14 cellular contexts compared by ENCODE assay signal in the genomic region with DNA sequence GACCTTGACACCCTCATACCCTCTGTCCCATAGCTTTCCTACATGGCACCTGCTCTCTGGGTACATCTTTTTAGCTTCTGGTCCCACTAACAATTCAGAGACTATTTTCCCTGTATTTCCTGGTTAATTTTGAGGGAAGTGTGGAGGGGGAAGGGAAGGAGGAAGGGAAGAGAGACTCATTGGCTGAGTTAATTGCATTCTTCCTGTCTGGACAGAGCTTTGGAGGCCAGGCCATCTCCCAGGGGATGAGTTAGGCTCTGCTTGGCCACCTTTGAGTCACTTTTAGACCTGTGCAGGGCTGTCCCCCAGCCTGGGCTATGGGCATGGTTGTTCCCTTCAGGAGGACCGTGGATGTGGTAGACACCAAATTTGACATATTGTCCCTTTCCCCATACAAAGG.
DNase-seq lines count a peak whose midpoint lies in the region; ATAC-seq, FAIRE-seq and TF ChIP-seq lines count a peak whose summit lies in the region.
"Had no signal": no experiment of that assay in that cellular context is flagged by ENCODE, and none has a peak within 500 bp of the region (broad histone marks: within the 10 kb centered on the region; RNA-seq: fewer than 3 reads in every experiment).

No MANE protein-coding gene starts in this region.

- H3K27ac ChIP-seq in AG04450 (ENCODE audit: low read depth, low read length) = peak overlapping the region; percentile 21
- peak overlapping the region; percentile 55 for H3K27ac ChIP-seq in endothelial cell of umbilical vein (ENCODE audit: insufficient read depth, low read depth, low read length)
- H3K27ac ChIP-seq in trophoblast cell (ENCODE audit: low read depth, low read length) = no peak overlapping the region

- H3K9me3 ChIP-seq in AG04450 (ENCODE audit: control insufficient read depth, insufficient read depth, low read length) (no peaks in the 10 kb centered on the region), endothelial cell of umbilical vein (replicated peaks; ENCODE audit: control insufficient read depth, insufficient read depth, low read length) (no peaks in the 10 kb centered on the region), trophoblast cell (ENCODE audit: insufficient read depth, low read depth, low read length) (no peaks in the 10 kb centered on the region)

- H3K79me2 ChIP-seq in endothelial cell of umbilical vein (ENCODE audit: control insufficient read depth, insufficient read depth, low read length) (no peaks in the 10 kb centered on the region), trophoblast cell (ENCODE audit: control insufficient read depth, insufficient read depth, low read length, poor library complexity) (no peaks in the 10 kb centered on the region)

- intact Hi-C loops in endothelial cell of umbilical vein (cut with micrococcal nuclease) = loop anchor here (2.0 kb wide), 1 partner anchor 167 kb away; no protein-coding TSS in a partner anchor
- intact Hi-C loops in head of caudate nucleus (cut with DNase I) = no loop called here

- H3K9me3 Mint-ChIP-seq in activated naive CD4-positive, alpha-beta T cell treated with anti-CD3 and anti-CD28 coated beads, Interleukin-2, amount 10 ng/mL, durations not matched to agents 7 days and 5 days = no peaks in the 10 kb centered on the region
- H3K9me3 Mint-ChIP-seq: CD14-positive monocyte had no signal

- peaks cover 17% of the 10 kb centered on the region for H3K4me1 ChIP-seq in endothelial cell of umbilical vein (ENCODE audit: control insufficient read depth, extremely low read depth, insufficient read depth, low read length)
- peaks cover 2 to 4% of the 10 kb centered on the region in 2 experiments for H3K4me1 ChIP-seq in trophoblast cell (ENCODE audit: control insufficient read depth in 1 of 2, insufficient read depth in 2 of 2, low read length in 2 of 2)

- no TSS peak for BruUV-seq in endothelial cell of umbilical vein (replicated peaks; lab: Mats Ljungman, UMichigan)

- no peak for ATAC-seq in GM18511 (IDR thresholded peaks at IDR 0.05; ENCODE audit: unreplicated experiment)
- no peak for ATAC-seq in HG03469 (IDR thresholded peaks at IDR 0.05; ENCODE audit: unreplicated experiment)

- TF ChIP-seq POLR2A in endothelial cell of umbilical vein (IDR thresholded peaks at IDR 0.05; ENCODE audit: low read depth, low read length) = no peak

- no peak overlapping the region for H3K27ac Mint-ChIP-seq in activated naive CD4-positive, alpha-beta T cell treated with anti-CD3 and anti-CD28 coated beads, Interleukin-2, amount 10 ng/mL, durations not matched to agents 7 days and 5 days
- H3K27ac Mint-ChIP-seq: CD14-positive monocyte had no signal

- H4K12ac ChIP-seq in trophoblast cell (ENCODE audit: low read depth, low read length) = no peak overlapping the region

- H3K36me3 ChIP-seq in endothelial cell of umbilical vein (ENCODE audit: control insufficient read depth in 2 of 2, extremely low read depth in 1 of 2, insufficient read depth in 2 of 2, low read length in 2 of 2) (no peaks in the 10 kb centered on the region), trophoblast cell (ENCODE audit: control insufficient read depth in 1 of 2, insufficient read depth in 2 of 2, low read length in 2 of 2) (no peaks in the 10 kb centered on the region)

- DNase-seq in AG04450 (ENCODE audit: low read depth, low spot score) (no peak), NCI-H69 (lab: John Stamatoyannopoulos, UW) (peak; percentile 18), endothelial cell of umbilical vein (ENCODE audit: low read depth, low spot score) (no peak), trophoblast cell (no peak), head of caudate nucleus (no peak)
- DNase-seq in activated naive CD4-positive, alpha-beta T cell treated with anti-CD3 and anti-CD28 coated beads, Interleukin-2, amount 10 ng/mL, durations not matched to agents 7 days and 5 days = no peak
- DNase-seq: Kasumi-1, NCI-H1105 treated with DMSO at 0.1 percent for 48 hours, NCI-H187, NCI-H526 had no signal

- no peaks in the 10 kb centered on the region for H3K36me3 Mint-ChIP-seq in activated naive CD4-positive, alpha-beta T cell treated with anti-CD3 and anti-CD28 coated beads, Interleukin-2, amount 10 ng/mL, durations not matched to agents 7 days and 5 days
- H3K36me3 Mint-ChIP-seq: CD14-positive monocyte had no signal

- H3K14ac ChIP-seq in trophoblast cell (ENCODE audit: low read length) = no peak overlapping the region

- peak overlapping the region; percentile 10 for H2BK12ac ChIP-seq in trophoblast cell (ENCODE audit: low read length)

- WGBS in trophoblast cell (ENCODE audit: extremely low coverage, insufficient coverage, insufficient read length) = no CpG with 5 or more reads among the region's 1 CpG

- H3K9ac ChIP-seq in endothelial cell of umbilical vein (replicated peaks; ENCODE audit: extremely low read depth, insufficient read depth, low read length) (no peak overlapping the region), trophoblast cell (ENCODE audit: low read length) (no peak overlapping the region)

- H3K4ac ChIP-seq in trophoblast cell (ENCODE audit: low read depth, low read length) = no peak overlapping the region

- H3K27me3 ChIP-seq in AG04450 (ENCODE audit: control insufficient read depth, insufficient read depth, low read length) (no peaks in the 10 kb centered on the region), endothelial cell of umbilical vein (ENCODE audit: control insufficient read depth in 2 of 2, insufficient read depth in 2 of 2, low read length in 2 of 2) (no peaks in the 10 kb centered on the region), trophoblast cell (ENCODE audit: insufficient read depth, low read length) (no peaks in the 10 kb centered on the region)

- no peak overlapping the region for H2BK5ac ChIP-seq in trophoblast cell (ENCODE audit: low read depth, low read length, poor library complexity)

- POLR2A ChIA-PET in AG04450 (lab: Yijun Ruan, JAX) (interaction anchor here (2.1 kb wide), 1 partner anchor 98 kb away, joined by 7 read pairs; no protein-coding TSS in a partner anchor), endothelial cell of umbilical vein (lab: Charles Lee) (interaction anchor here (1.2 to 1.3 kb wide), 2 partner anchors 66 to 98 kb away, joined by 3 to 9 read pairs; no protein-coding TSS in a partner anchor)

- FAIRE-seq in endothelial cell of umbilical vein (lab: Jason Lieb, UNC) = no peak
- FAIRE-seq: A204.1 had no signal

- H2AK5ac ChIP-seq in trophoblast cell (ENCODE audit: low read length) = peak overlapping the region; percentile 5

- H3K4me3 Mint-ChIP-seq in activated naive CD4-positive, alpha-beta T cell treated with anti-CD3 and anti-CD28 coated beads, Interleukin-2, amount 10 ng/mL, durations not matched to agents 7 days and 5 days = no peak overlapping the region
- H3K4me3 Mint-ChIP-seq: CD14-positive monocyte had no signal

- CTCF ChIA-PET in AG04450 (lab: Charles Lee) = interaction anchor here (0.6 to 5.0 kb wide), 24 partner anchors 10 to 408 kb away, joined by 3 to 43 read pairs (median 6); a partner anchor contains a TSS
- CTCF ChIA-PET in endothelial cell of umbilical vein (lab: Charles Lee) = interaction anchor here (1.0 to 4.9 kb wide), 30 partner anchors 10 to 407 kb away, joined by 3 to 60 read pairs (median 8); a partner anchor contains a TSS
- CTCF ChIA-PET in activated naive CD4-positive, alpha-beta T cell treated with anti-CD3 and anti-CD28 coated beads, Interleukin-2, amount 10 ng/mL, durations not matched to agents 7 days and 5 days (lab: Charles Lee) = interaction anchor here (1.0 to 1.9 kb wide), 7 partner anchors 9 to 408 kb away, joined by 3 to 9 read pairs (median 4); no protein-coding TSS in a partner anchor

- H2BK120ac ChIP-seq in trophoblast cell (ENCODE audit: insufficient read depth, low read length, poor library complexity) = no peak overlapping the region

- no peaks in the 10 kb centered on the region for H4K20me1 ChIP-seq in endothelial cell of umbilical vein (replicated peaks; ENCODE audit: control insufficient read depth, extremely low read depth, insufficient read depth, low read length)

- no peaks in the 10 kb centered on the region for H3K9me1 ChIP-seq in endothelial cell of umbilical vein (replicated peaks; ENCODE audit: control insufficient read depth, extremely low read depth, insufficient read depth, low read length)

- H3K4me1 Mint-ChIP-seq in activated naive CD4-positive, alpha-beta T cell treated with anti-CD3 and anti-CD28 coated beads, Interleukin-2, amount 10 ng/mL, durations not matched to agents 7 days and 5 days = no peaks in the 10 kb centered on the region

- peaks cover 4% of the 10 kb centered on the region for H3K79me1 ChIP-seq in trophoblast cell (ENCODE audit: low read length)

- no peak for TF ChIP-seq CTCF in AG04450 (IDR thresholded peaks at IDR 0.05; ENCODE audit: low read depth, low read length)
- TF ChIP-seq CTCF in endothelial cell of umbilical vein (IDR thresholded peaks at IDR 0.05; ENCODE audit: extremely low read depth in 1 of 2, insufficient read depth in 1 of 2, low read depth in 1 of 2, low read length in 2 of 2) = no peak

- no peak overlapping the region for H3K4me2 ChIP-seq in endothelial cell of umbilical vein (ENCODE audit: insufficient read depth, low read length)
- no peak overlapping the region for H3K4me2 ChIP-seq in trophoblast cell (ENCODE audit: low read length)

- H3K27me3 Mint-ChIP-seq in activated naive CD4-positive, alpha-beta T cell treated with anti-CD3 and anti-CD28 coated beads, Interleukin-2, amount 10 ng/mL, durations not matched to agents 7 days and 5 days = no peaks in the 10 kb centered on the region

- H4K91ac ChIP-seq in trophoblast cell (ENCODE audit: low read depth, low read length) = no peak overlapping the region

- no peak overlapping the region for H3K4me3 ChIP-seq in AG04450 (ENCODE audit: low read depth, low read length)
- no peak overlapping the region for H3K4me3 ChIP-seq in endothelial cell of umbilical vein (replicated peaks in 1 of 3; ENCODE audit: insufficient read depth in 1 of 3, low read depth in 1 of 3, low read length in 3 of 3)
- H3K4me3 ChIP-seq in trophoblast cell (ENCODE audit: low read depth, low read length) = no peak overlapping the region

- dilution Hi-C loops in endothelial cell of umbilical vein (cut with MboI; ENCODE audit: extremely low pct_ligation_motif_present, low sequenced_read_pairs) = no loop called here

- H3K23ac ChIP-seq in trophoblast cell (ENCODE audit: low read length) = no peak overlapping the region

- no peak overlapping the region for H3K18ac ChIP-seq in trophoblast cell (ENCODE audit: low read length)

- no peak overlapping the region for H4K8ac ChIP-seq in trophoblast cell (ENCODE audit: low read depth, low read length)

- H2AFZ ChIP-seq in endothelial cell of umbilical vein (ENCODE audit: low read depth, low read length) (peak overlapping the region; percentile 0), trophoblast cell (ENCODE audit: insufficient read depth, low read length, poor library complexity) (no peak overlapping the region)

TF ChIP-seq in endothelial cell of umbilical vein, 7 proteins besides CTCF, POLR2A, EP300 and RAD21 (continues in another document):
- TF ChIP-seq EZH2 (IDR thresholded peaks at IDR 0.05; ENCODE audit: borderline replicate concordance, low read depth, low read length, severe bottlenecking) = no peak
- TF ChIP-seq POLR2AphosphoS5 (IDR thresholded peaks at IDR 0.05; ENCODE audit: insufficient read depth, low read depth, low read length) = no peak
- TF ChIP-seq FOS (IDR thresholded peaks at IDR 0.05; ENCODE audit: borderline replicate concordance, insufficient read depth, low read length) = no peak
- no peak for TF ChIP-seq GATA2 (IDR thresholded peaks at IDR 0.05; ENCODE audit: insufficient read depth, insufficient read length, low read depth, low read length)
